18 cellular contexts compared by ENCODE assay signal in genomic region chr18:51330739-51331138, GRCh38.
DNase-seq lines count a peak whose midpoint lies in the region; ATAC-seq and TF ChIP-seq lines count a peak whose summit lies in the region.
"Had no signal": no experiment of that assay in that cellular context is flagged by ENCODE, and none has a peak within 500 bp of the region (broad histone marks: within the 10 kb centered on the region; RNA-seq: fewer than 3 reads in every experiment).

No MANE protein-coding gene starts in this region.

- no peak overlapping the region for H2BK15ac ChIP-seq in mesendoderm (replicated peaks; ENCODE audit: low read depth)

- H3K4me3 ChIP-seq in GM23338 (no peak overlapping the region), mesendoderm (ENCODE audit: low read length) (no peak overlapping the region), heart right ventricle (no peak overlapping the region)
- H3K4me3 ChIP-seq: A549; BLaER1 treated with 17β-estradiol and CSF1 and Interleukin-3, amounts not matched to agents 10 nM and 100 nM; GM12878 had no signal

- no peaks in the 10 kb centered on the region for H3K36me3 Mint-ChIP-seq in GM23338 (ENCODE audit: low read depth)
- H3K36me3 Mint-ChIP-seq in osteocyte (ENCODE audit: unreplicated experiment) = no peaks in the 10 kb centered on the region
- no peaks in the 10 kb centered on the region for H3K36me3 Mint-ChIP-seq in activated naive CD8-positive, alpha-beta T cell treated with anti-CD3 and anti-CD28 coated beads for 36 hours
- H3K36me3 Mint-ChIP-seq: CD8-positive, alpha-beta T cell had no signal

- H3K4me1 ChIP-seq in GM23338 (ENCODE audit: insufficient read depth) (0 out of 2 replicates have a peak, but pooled peaks cover 5% of the 10 kb centered on the region), mesendoderm (ENCODE audit: control insufficient read depth, low read depth, low read length) (no peaks in the 10 kb centered on the region), heart right ventricle (no peaks in the 10 kb centered on the region)
- H3K4me1 ChIP-seq: A549; BLaER1 treated with 17β-estradiol and CSF1 and Interleukin-3, amounts not matched to agents 10 nM and 100 nM had no signal

- H3K79me2 ChIP-seq in GM23338 (replicated peaks; ENCODE audit: insufficient read depth) (no peaks in the 10 kb centered on the region), mesendoderm (ENCODE audit: control insufficient read depth, insufficient read depth, low read length) (no peaks in the 10 kb centered on the region)

- H3K4ac ChIP-seq in mesendoderm (ENCODE audit: low read depth, low read length) = no peak overlapping the region

- no peak overlapping the region for H3K27ac ChIP-seq in GM23338 (ENCODE audit: low read depth)
- peak overlapping the region; percentile 6 for H3K27ac ChIP-seq in mesendoderm (ENCODE audit: low read depth, low read length)
- no peak overlapping the region for H3K27ac ChIP-seq in heart right ventricle
- H3K27ac ChIP-seq: 22Rv1; A549; BLaER1 treated with 17β-estradiol and CSF1 and Interleukin-3, amounts not matched to agents 10 nM and 100 nM had no signal

- H2AFZ ChIP-seq in GM23338 = 0 out of 2 replicates have a peak overlapping the region, but pooled peaks have one; percentile 53

- TF ChIP-seq CTCF in GM23338 (conservative IDR thresholded peaks at IDR 0.05; ENCODE audit: low read depth in 2 of 2) = no peak
- TF ChIP-seq CTCF in osteocyte (IDR thresholded peaks at IDR 0.05) = no peak
- TF ChIP-seq CTCF in heart right ventricle (IDR thresholded peaks at IDR 0.05) = no peak

- H3K9ac ChIP-seq in mesendoderm (ENCODE audit: low read length) = no peak overlapping the region
- H3K9ac ChIP-seq: BLaER1 treated with 17β-estradiol and CSF1 and Interleukin-3, amounts not matched to agents 10 nM and 100 nM had no signal

- H3K4me1 Mint-ChIP-seq in GM23338 (peaks cover 11% of the 10 kb centered on the region), osteocyte (ENCODE audit: unreplicated experiment) (peaks cover 17% of the 10 kb centered on the region)
- no peaks in the 10 kb centered on the region for H3K4me1 Mint-ChIP-seq in activated naive CD8-positive, alpha-beta T cell treated with anti-CD3 and anti-CD28 coated beads for 36 hours
- H3K4me1 Mint-ChIP-seq: B cell had no signal

- no peak overlapping the region for H3K56ac ChIP-seq in mesendoderm (ENCODE audit: low read length)

- DNase-seq in NCI-H748 treated with DMSO at 0.1 percent for 48 hours (lab: John Stamatoyannopoulos, UW) (peak; percentile 83), NCI-H748 (lab: John Stamatoyannopoulos, UW; ENCODE audit: unreplicated experiment) (no peak), GM23338 (ENCODE audit: low spot score) (no peak), mesendoderm (no peak), osteocyte (ENCODE audit: extremely low spot score, unreplicated experiment) (no peak), left lobe of liver (ENCODE audit: low spot score) (no peak), heart right ventricle (no peak)
- no peak for DNase-seq in activated naive CD8-positive, alpha-beta T cell treated with anti-CD3 and anti-CD28 coated beads for 36 hours
- DNase-seq: CD8-positive, alpha-beta T cell; DMS 273 treated with DMSO at 0.1 percent for 48 hours; DND-41; EL; H9 had no signal

- WGBS in mesendoderm (ENCODE audit: extremely low coverage, insufficient coverage, low lambda C conversion rate) = no CpG with 5 or more reads among the region's 5 CpGs
- WGBS in heart right ventricle, 2 donors = 62 to 78% methylated on average over 5 of the region's 5 CpGs

- H3K4me2 ChIP-seq in GM23338 (no peak overlapping the region), mesendoderm (ENCODE audit: low read length) (no peak overlapping the region)
- H3K4me2 ChIP-seq: BLaER1 treated with 17β-estradiol and CSF1 and Interleukin-3, amounts not matched to agents 10 nM and 100 nM had no signal

- H3K36me3 ChIP-seq in GM23338 (ENCODE audit: insufficient read depth) (no peaks in the 10 kb centered on the region), mesendoderm (ENCODE audit: control insufficient read depth, insufficient read depth, low read length) (no peaks in the 10 kb centered on the region), heart right ventricle (no peaks in the 10 kb centered on the region)
- H3K36me3 ChIP-seq: BLaER1 treated with 17β-estradiol and CSF1 and Interleukin-3, amounts not matched to agents 10 nM and 100 nM had no signal

- intact Hi-C loops in heart right ventricle (cut with DNase I) = no loop called here

- no peak overlapping the region for H2BK5ac ChIP-seq in mesendoderm (ENCODE audit: low read length)

- no peak overlapping the region for H2AK5ac ChIP-seq in mesendoderm (ENCODE audit: low read length)

- no peaks in the 10 kb centered on the region for H4K20me1 ChIP-seq in GM23338 (replicated peaks; ENCODE audit: insufficient read depth)
- H4K20me1 ChIP-seq: BLaER1 treated with 17β-estradiol and CSF1 and Interleukin-3, amounts not matched to agents 10 nM and 100 nM had no signal

- H3K27me3 Mint-ChIP-seq in GM23338 (ENCODE audit: insufficient read depth, low read depth, poor library complexity) (peaks cover 1% of the 10 kb centered on the region), osteocyte (ENCODE audit: unreplicated experiment) (no peaks in the 10 kb centered on the region)
- H3K27me3 Mint-ChIP-seq in activated naive CD8-positive, alpha-beta T cell treated with anti-CD3 and anti-CD28 coated beads for 36 hours = no peaks in the 10 kb centered on the region

- H3K9me2 ChIP-seq in GM23338 (ENCODE audit: insufficient read depth) = no peaks in the 10 kb centered on the region

- H2BK120ac ChIP-seq in mesendoderm (ENCODE audit: low read depth, low read length) = no peak overlapping the region

- H3K4me3 Mint-ChIP-seq in GM23338 (no peak overlapping the region), osteocyte (ENCODE audit: unreplicated experiment) (peak overlapping the region; percentile 8)
- H3K4me3 Mint-ChIP-seq in activated naive CD8-positive, alpha-beta T cell treated with anti-CD3 and anti-CD28 coated beads for 36 hours = no peak overlapping the region
- H3K4me3 Mint-ChIP-seq: B cell; CD8-positive, alpha-beta T cell; H9 had no signal

- H3K9me3 ChIP-seq in heart right ventricle = peaks cover 0 to under 1% (median 0%) of the 10 kb centered on the region in 11 donors
- H3K9me3 ChIP-seq: A549; BLaER1 treated with 17β-estradiol and CSF1 and Interleukin-3, amounts not matched to agents 10 nM and 100 nM had no signal

- H3K27me3 ChIP-seq in GM23338 (ENCODE audit: insufficient read depth) (no peaks in the 10 kb centered on the region), mesendoderm (ENCODE audit: insufficient read depth, low read length, poor library complexity) (no peaks in the 10 kb centered on the region), heart right ventricle (no peaks in the 10 kb centered on the region)
- H3K27me3 ChIP-seq: BLaER1 treated with 17β-estradiol and CSF1 and Interleukin-3, amounts not matched to agents 10 nM and 100 nM had no signal

- H4K8ac ChIP-seq in mesendoderm (ENCODE audit: low read depth, low read length) = no peak overlapping the region

- H3K27ac Mint-ChIP-seq in GM23338 (no peak overlapping the region), osteocyte (ENCODE audit: unreplicated experiment) (no peak overlapping the region)
- H3K27ac Mint-ChIP-seq in activated naive CD8-positive, alpha-beta T cell treated with anti-CD3 and anti-CD28 coated beads for 36 hours = no peak overlapping the region
- H3K27ac Mint-ChIP-seq: B cell; CD8-positive, alpha-beta T cell had no signal

- no peaks in the 10 kb centered on the region for H3F3A ChIP-seq in GM23338 (replicated peaks; ENCODE audit: low read depth)

- peak overlapping the region; percentile 84 for H3K18ac ChIP-seq in mesendoderm (ENCODE audit: low read length)

- no peak for ATAC-seq in GM23338
- no peak for ATAC-seq in left lobe of liver
- no peak for ATAC-seq in heart right ventricle
- ATAC-seq: A549; CD8-positive, alpha-beta T cell; GM12878 had no signal

- no peak overlapping the region for H4K5ac ChIP-seq in mesendoderm (ENCODE audit: low read length)

- H3K23ac ChIP-seq in mesendoderm (ENCODE audit: low read length) = no peak overlapping the region

- H3K79me1 ChIP-seq in mesendoderm (ENCODE audit: low read length) = no peaks in the 10 kb centered on the region

- no peaks in the 10 kb centered on the region for H3K9me3 Mint-ChIP-seq in GM23338
- no peaks in the 10 kb centered on the region for H3K9me3 Mint-ChIP-seq in osteocyte (ENCODE audit: unreplicated experiment)
- H3K9me3 Mint-ChIP-seq in activated naive CD8-positive, alpha-beta T cell treated with anti-CD3 and anti-CD28 coated beads for 36 hours = no peaks in the 10 kb centered on the region
- H3K9me3 Mint-ChIP-seq: CD8-positive, alpha-beta T cell; H9 had no signal

TF ChIP-seq in GM23338, 12 proteins besides CTCF, POLR2A, EP300 and RAD21 (continues in another document):
- TF ChIP-seq EZH2phosphoT487 (IDR thresholded peaks at IDR 0.05; ENCODE audit: unreplicated experiment) = no peak
- TF ChIP-seq STAT1 (IDR thresholded peaks at IDR 0.05; ENCODE audit: unreplicated experiment) = no peak
- TF ChIP-seq ZNF331 (CRISPR knock-in tag; IDR thresholded peaks at IDR 0.05; ENCODE audit: low read depth) = no peak
